ENCODE assay signal across 14 cellular contexts in genomic region chr10:91598211-91598981, GRCh38. TPM values are rescaled to one million over a fixed set of nuclear protein-coding genes. Genes with fewer than 3 reads are reported as not detected.
DNase-seq lines count a peak whose midpoint lies in the region; ATAC-seq and TF ChIP-seq lines count a peak whose summit lies in the region.
"Had no signal": no experiment of that assay in that cellular context is flagged by ENCODE, and none has a peak within 500 bp of the region (broad histone marks: within the 10 kb centered on the region; RNA-seq: fewer than 3 reads in every experiment).

No MANE protein-coding gene starts in this region.

- H3K36me3 Mint-ChIP-seq in Caco-2 (ENCODE audit: insufficient read depth, unreplicated experiment): no peaks in the 10 kb centered on the region

- no TSS peak for BruUV-seq in Caco-2 (replicated peaks; lab: Mats Ljungman, UMichigan)

- no peak for TF ChIP-seq POLR2A in GM18505 (IDR thresholded peaks at IDR 0.05; ENCODE audit: borderline replicate concordance, extremely low read depth, insufficient read depth, insufficient read length)

- H3K36me3 ChIP-seq in Caco-2 (ENCODE audit: control insufficient read depth, insufficient read depth, low read length): no peaks in the 10 kb centered on the region
- H3K36me3 ChIP-seq: BLaER1 had no signal

- no peaks in the 10 kb centered on the region for H3K9me3 Mint-ChIP-seq in Caco-2 (ENCODE audit: unreplicated experiment)

- intact Hi-C loops in Caco-2 (cut with micrococcal nuclease; ENCODE audit: unreplicated experiment): no loop called here

- H3K4me1 ChIP-seq in Caco-2: no peaks in the 10 kb centered on the region
- H3K4me1 ChIP-seq: BLaER1 had no signal

- no peak overlapping the region for H3K4me3 Mint-ChIP-seq in Caco-2 (ENCODE audit: unreplicated experiment)

- H3K27ac Mint-ChIP-seq in Caco-2 (ENCODE audit: unreplicated experiment): no peak overlapping the region

- H3K4me1 Mint-ChIP-seq in Caco-2 (ENCODE audit: low read depth, unreplicated experiment): peaks cover 6% of the 10 kb centered on the region

- H3K27me3 ChIP-seq in Caco-2 (replicated peaks; ENCODE audit: control insufficient read depth, insufficient read depth, low read length): no peaks in the 10 kb centered on the region
- H3K27me3 ChIP-seq: BLaER1 had no signal

- no peak for TF ChIP-seq CTCF in Caco-2 (IDR thresholded peaks at IDR 0.05; ENCODE audit: insufficient read depth in 1 of 2, low read depth in 1 of 2, low read length in 1 of 2, severe bottlenecking in 1 of 2, unreplicated experiment in 1 of 2)

- peaks cover 4% of the 10 kb centered on the region for H3K27me3 Mint-ChIP-seq in Caco-2 (ENCODE audit: insufficient read depth, unreplicated experiment)

- ATAC-seq in GM21515 (IDR thresholded peaks at IDR 0.05; ENCODE audit: unreplicated experiment): no peak
- no peak for ATAC-seq in GM18505 (IDR thresholded peaks at IDR 0.05; ENCODE audit: unreplicated experiment)
- ATAC-seq: GM12878 had no signal

- in situ Hi-C loops in ACHN (cut with HindIII; ENCODE audit: low pct_ligation_motif_present, low pct_unique_long_range_greater_than_20kb, low sequenced_read_pairs): no loop called here

- CTCF ChIA-PET in Caco-2 (lab: Charles Lee): no interaction called here

- DNase-seq in ACHN: peak; percentile 72
- peak; percentile 99 for DNase-seq in NCI-H460 (ENCODE audit: extremely low read depth, low read depth)
- DNase-seq in dermis blood vessel endothelial cell: peak; percentile 30
- peak; percentile 68 for DNase-seq in myocyte (ENCODE audit: low read depth)
- DNase-seq in NCI-H1436 treated with DMSO at 0.1 percent for 48 hours (lab: John Stamatoyannopoulos, UW): no peak
- no peak for DNase-seq in Caco-2
- DNase-seq: cerebellar nuclear complex, kidney, NCI-H187, SIG-M5 had no signal

- H3K9me3 ChIP-seq in Caco-2: no peaks in the 10 kb centered on the region
- H3K9me3 ChIP-seq: BLaER1 had no signal

- no peak overlapping the region for H3K4me3 ChIP-seq in Caco-2 (ENCODE audit: low read depth, low read length)
- H3K4me3 ChIP-seq: BLaER1, GM12878 had no signal

- POLR2A ChIA-PET in Caco-2 (lab: Charles Lee): no interaction called here

RNA-seq across cellular contexts. Expression of gene PPP1R3C, which starts 34.5 kb away (rescaled TPM):
- total RNA-seq in NCI-H460 (2014; rRNA removed; shearing (Covaris generic)): 160 and 177 TPM in 2 replicates
- 56.7 and 63.1 TPM in 2 replicates for polyA plus RNA-seq in NCI-H460 (2014; cell fraction: nucleus; rRNA removed)
- total RNA-seq in dermis blood vessel endothelial cell (0.51 TPM in 2 replicates), myocyte (136 and 154 TPM in 2 replicates), Caco-2 (2022) (not detected in 2 replicates)
- polyA plus RNA-seq in myocyte (2012): 46.9 TPM
- total RNA-seq: GM12878 had no signal

Comparison
In these comparisons a context has a peak if more than half of its experiments do, and no peak if none do; other contexts are left out.
1. DNase-seq: peak in ACHN (single experiment), NCI-H460 (single experiment), dermis blood vessel endothelial cell (single experiment) and myocyte (single experiment); none in NCI-H1436 treated with DMSO at 0.1 percent for 48 hours (single experiment) and Caco-2 (0 of 2).
2. RNA of gene PPP1R3C, which starts 34.5 kb away (total RNA-seq): 160 to 177 TPM in NCI-H460 and 136 to 154 TPM in myocyte; 0.51 TPM in dermis blood vessel endothelial cell and not detected in Caco-2; every median in the first group is over 10 times any median in the second.